9 cellular contexts compared by ENCODE assay signal in genomic region chr2:101473911-101474751, GRCh38. TPM values are rescaled to one million over a fixed set of nuclear protein-coding genes. Genes with fewer than 3 reads are reported as not detected.
A peak's percentile ranks its signal among the peaks of the same experiment; 100 is the strongest.
DNase-seq lines count a peak whose midpoint lies in the region; ATAC-seq and TF ChIP-seq lines count a peak whose summit lies in the region.
"Had no signal": no experiment of that assay in that cellular context is flagged by ENCODE, and none has a peak within 500 bp of the region (broad histone marks: within the 10 kb centered on the region; RNA-seq: fewer than 3 reads in every experiment).

No MANE protein-coding gene starts in this region.

- H3K27ac ChIP-seq in heart left ventricle (peak overlapping the region; percentile 52 to 92 (median 78)), ovary (peak overlapping the region; percentile 9 to 87), vagina (peak overlapping the region; percentile 93)

- no peaks in the 10 kb centered on the region for H3K36me3 Mint-ChIP-seq in activated naive CD4-positive, alpha-beta T cell treated with anti-CD3 and anti-CD28 coated beads, Interleukin-2, amount 50 U/mL, for 24 hours

- intact Hi-C loops in heart left ventricle (cut with DNase I) = loop anchor here in 1 of 10 donors (5.0 to 10.0 kb wide), 2 partner anchors 37 to 221 kb away; partner anchors contain the start of gene MAP4K4
- intact Hi-C loops in ovary (cut with DNase I) = no loop called here
- intact Hi-C loops in vagina (cut with DNase I) = no loop called here

- TF ChIP-seq POLR2A in heart left ventricle (IDR thresholded peaks at IDR 0.05) = no peak
- no peak for TF ChIP-seq POLR2A in ovary (IDR thresholded peaks at IDR 0.05)
- TF ChIP-seq POLR2A in vagina (IDR thresholded peaks at IDR 0.05) = no peak

- H3K36me3 ChIP-seq in heart left ventricle (no peaks in the 10 kb centered on the region), ovary (no peaks in the 10 kb centered on the region), vagina (no peaks in the 10 kb centered on the region)

- H3K27me3 Mint-ChIP-seq in activated naive CD4-positive, alpha-beta T cell treated with anti-CD3 and anti-CD28 coated beads, Interleukin-2, amount 50 U/mL, for 24 hours = no peaks in the 10 kb centered on the region

- peaks cover 0 to 34% (median 9%) of the 10 kb centered on the region in 12 donors for H3K4me1 ChIP-seq in heart left ventricle
- H3K4me1 ChIP-seq in ovary (ENCODE audit: insufficient read depth) = peaks cover 1% of the 10 kb centered on the region
- peaks cover 20% of the 10 kb centered on the region for H3K4me1 ChIP-seq in vagina

- peaks cover 6% of the 10 kb centered on the region for H3K4me1 Mint-ChIP-seq in activated naive CD4-positive, alpha-beta T cell treated with anti-CD3 and anti-CD28 coated beads, Interleukin-2, amount 50 U/mL, for 24 hours

- TF ChIP-seq CTCF in heart left ventricle (IDR thresholded peaks at IDR 0.05) (peak in 2 of 12 donors; percentile 10 to 13), ovary (IDR thresholded peaks at IDR 0.05) (no peak), vagina (IDR thresholded peaks at IDR 0.05) (no peak)

- DNase-seq in DMS153 treated with DMSO at 0.1 percent for 48 hours (lab: John Stamatoyannopoulos, UW; ENCODE audit: unreplicated experiment) (peak; percentile 32), NCI-H748 treated with DMSO at 0.1 percent for 48 hours (lab: John Stamatoyannopoulos, UW) (peak; percentile 3), heart left ventricle (peak; percentile 62 to 85 (median 74)), ovary (peak; percentile 62 to 79 (median 68)), vagina (ENCODE audit: extremely low spot score in 2 of 2) (no peak), SKM-1 treated with dmso at 0.1 percent for 144 hours (lab: John Stamatoyannopoulos, UW; ENCODE audit: unreplicated experiment) (no peak)

- 1 to 3% (median 2%) methylated on average over 36 to 94 of the region's 94 CpGs for WGBS in heart left ventricle, 4 donors
- 1 to 2% (median 2%) methylated on average over 81 to 94 of the region's 94 CpGs for WGBS in ovary, 3 donors

- ATAC-seq in heart left ventricle (peak; percentile 71 to 93 (median 90)), HG03457 (IDR thresholded peaks at IDR 0.05; ENCODE audit: unreplicated experiment) (no peak)

- H3K4me3 Mint-ChIP-seq in activated naive CD4-positive, alpha-beta T cell treated with anti-CD3 and anti-CD28 coated beads, Interleukin-2, amount 50 U/mL, for 24 hours = peak overlapping the region; percentile 82

- H3K9me3 Mint-ChIP-seq in activated naive CD4-positive, alpha-beta T cell treated with anti-CD3 and anti-CD28 coated beads, Interleukin-2, amount 50 U/mL, for 24 hours = no peaks in the 10 kb centered on the region

- peaks cover 0 to 64% (median 0%) of the 10 kb centered on the region in 9 donors for H3K27me3 ChIP-seq in heart left ventricle
- H3K27me3 ChIP-seq in ovary = no peaks in the 10 kb centered on the region
- no peaks in the 10 kb centered on the region for H3K27me3 ChIP-seq in vagina

- H3K4me3 ChIP-seq in heart left ventricle (peak overlapping the region; percentile 32 to 87 (median 62)), ovary (peak overlapping the region; percentile 33), vagina (peak overlapping the region; percentile 53 to 69)

- TF ChIP-seq EP300 in ovary (IDR thresholded peaks at IDR 0.05) = no peak

- no peaks in the 10 kb centered on the region for H3K9me3 ChIP-seq in heart left ventricle
- no peaks in the 10 kb centered on the region for H3K9me3 ChIP-seq in ovary
- H3K9me3 ChIP-seq in vagina = no peaks in the 10 kb centered on the region

- no peak overlapping the region for H3K27ac Mint-ChIP-seq in activated naive CD4-positive, alpha-beta T cell treated with anti-CD3 and anti-CD28 coated beads, Interleukin-2, amount 50 U/mL, for 24 hours

RNA-seq across cellular contexts. Expression of gene RFX8, which starts 0.8 kb away (rescaled TPM):
- total RNA-seq in heart left ventricle (1 to 10 TPM in 2 of 9 donors, under 1 TPM in 2, not detected in 5; 0.17 to 2.0 (median 0.93) TPM), ovary (1 to 10 TPM in 1 of 7 donors, under 1 TPM in 6; 0.32 to 1.7 (median 0.38) TPM), vagina (1.2 TPM)
- polyA plus RNA-seq in heart left ventricle (under 1 TPM; 0.12 to 0.50 TPM), ovary (under 1 TPM; 0.05 to 0.70 TPM)
- total RNA-seq: M059J had no signal

Comparison
In these comparisons a context has a peak if more than half of its experiments do, and no peak if none do; other contexts are left out.
1. DNase-seq: peak in DMS153 treated with DMSO at 0.1 percent for 48 hours (single experiment), NCI-H748 treated with DMSO at 0.1 percent for 48 hours (single experiment), heart left ventricle (5 of 5) and ovary (5 of 5); none in vagina (0 of 2) and SKM-1 treated with dmso at 0.1 percent for 144 hours (single experiment).
2. Peak in every context shown above with its lines, with median percentiles within 50 percentile points of each other: H3K27ac ChIP-seq and H3K4me3 ChIP-seq.